ENCODE assay signal across 36 cellular contexts in the genomic region with DNA sequence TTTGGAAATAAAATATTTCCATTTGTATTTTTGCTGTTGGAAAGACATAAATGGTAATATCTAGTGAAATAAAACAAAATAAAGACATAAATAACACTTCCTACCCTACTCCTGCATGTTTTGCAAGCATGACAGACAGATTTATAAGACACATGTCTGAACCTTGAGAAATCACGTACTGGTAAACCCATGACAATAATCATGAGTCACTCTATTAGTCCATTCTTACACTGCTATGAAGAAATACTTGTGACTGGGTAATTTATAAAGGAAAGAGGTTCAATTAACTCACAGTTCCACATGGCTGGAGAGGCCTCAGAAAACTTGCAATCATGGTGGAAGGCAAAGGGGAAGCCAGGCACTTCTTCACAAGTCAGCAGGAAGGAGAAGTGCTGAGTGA.
"Had no signal": no experiment of that assay in that cellular context is flagged by ENCODE, and none has a peak within 500 bp of the region (broad histone marks: within the 10 kb centered on the region; RNA-seq: fewer than 3 reads in every experiment).

No MANE protein-coding gene starts in this region.

- ATAC-seq: activated CD8-positive, alpha-beta T cell treated with anti-CD3 and anti-CD28 coated beads for 36 hours; activated T-cell treated with anti-CD3 and anti-CD28 coated beads, Interleukin-2, amount 50 U/mL, for 72 hours; activated T-helper 17 cell treated with anti-CD3 and anti-CD28 coated beads, Interleukin-2, amount 50 U/mL, for 72 hours; Right ventricle myocardium inferior; SK-N-SH treated with all-trans-retinoic acid at 6 μM for 48 hours; T-cell had no signal

- DNase-seq: activated CD4-positive, alpha-beta T cell treated with anti-CD3 and anti-CD28 coated beads, Interleukin-2, amount 10 ng/mL, durations not matched to agents 24 days and 14 days; activated CD4-positive, alpha-beta T cell treated with anti-CD3 and anti-CD28 coated beads, Interleukin-2, amount 50 U/mL, for 4 hours; activated CD4-positive, CD25-positive, alpha-beta regulatory T cell; activated CD8-positive, alpha-beta T cell treated with anti-CD3 and anti-CD28 coated beads for 36 hours; activated effector memory CD4-positive, alpha-beta T cell treated with anti-CD3 and anti-CD28 coated beads, Interleukin-2, amount 50 U/mL, for 16 hours; activated naive CD4-positive, alpha-beta T cell; activated naive CD4-positive, alpha-beta T cell treated with anti-CD3 and anti-CD28 coated beads, Interleukin-2, amount 50 U/mL, for 16 hours; activated naive CD8-positive, alpha-beta T cell treated with anti-CD3 and anti-CD28 coated beads for 36 hours; activated T-cell treated with anti-CD3 and anti-CD28 coated beads, Interleukin-2, amount 50 U/mL, for 1 hour; activated T-cell treated with anti-CD3 and anti-CD28 coated beads, Interleukin-2, amount 50 U/mL, for 72 hours; amniotic stem cell; aorta; brain microvascular endothelial cell; Kasumi-1; KG1; MM.1S; NCI-H1092 treated with DMSO at 0.1 percent for 48 hours; NCI-H1417; NCI-H146; NCI-H187; NCI-H2029 treated with DMSO at 0.1 percent for 48 hours; NCI-H2107; NCI-H2171; NCI-H510A; NCI-H526; NCI-H748 treated with DMSO at 0.1 percent for 48 hours; NK-92 treated with Interleukin-12 subunit alpha and Interleukin-12 subunit beta, amount 100 ng/mL, for 24 hours; PC-9; SIG-M5; T-cell; T-helper 2 cell; T-helper 9 cell; WERI-Rb-1 had no signal

- H3K4me3 ChIP-seq: PC-9 had no signal
